28 cellular contexts compared by ENCODE assay signal in genomic region chr17:42848093-42848492, GRCh38.
"Had no signal": no experiment of that assay in that cellular context is flagged by ENCODE, and none has a peak within 500 bp of the region (broad histone marks: within the 10 kb centered on the region; RNA-seq: fewer than 3 reads in every experiment).

No MANE protein-coding gene starts in this region.

- DNase-seq: activated B cell treated with CpG ODN at 0.5 μM for 24 hours; activated CD4-positive, alpha-beta T cell treated with anti-CD3 and anti-CD28 coated beads for 48 hours; activated CD4-positive, alpha-beta T cell treated with anti-CD3 and anti-CD28 coated beads, Interleukin-2, amount 50 U/mL, for 1 hour; activated CD4-positive, alpha-beta T cell treated with anti-CD3 and anti-CD28 coated beads, Interleukin-2, amount 50 U/mL, for 48 hours; activated CD8-positive, alpha-beta memory T cell treated with anti-CD3 and anti-CD28 coated beads for 24 hours; activated CD8-positive, alpha-beta T cell treated with anti-CD3 and anti-CD28 coated beads for 36 hours; activated effector memory CD4-positive, alpha-beta T cell treated with Interleukin-2 at 50 U/mL for 16 hours; activated gamma-delta T cell treated with Interleukin-2 at 50 U/mL for 16 hours; activated naive CD4-positive, alpha-beta T cell treated with anti-CD3 and anti-CD28 coated beads, Interleukin-2, amount 50 U/mL, for 16 hours; activated naive CD4-positive, alpha-beta T cell treated with Interleukin-2 at 50 U/mL for 16 hours; activated T-cell treated with anti-CD3 and anti-CD28 coated beads, Interleukin-2, amount 50 U/mL, for 4 hours; amygdala; aorta; caudate nucleus; cortex of kidney; dermis blood vessel endothelial cell; effector CD4-positive, alpha-beta T cell; effector memory CD8-positive, alpha-beta T cell; erythroblast; foreskin keratinocyte; gastrocnemius medialis; glutamatergic neuron; heart left ventricle; T1000; WERI-Rb-1 had no signal

- ATAC-seq: activated CD4-positive, CD25-positive, alpha-beta regulatory T cell treated with anti-CD3 and anti-CD28 coated beads, Interleukin-2, amount 50 U/mL, for 24 hours; activated CD8-positive, alpha-beta T cell treated with anti-CD3 and anti-CD28 coated beads for 36 hours; activated T-cell treated with anti-CD3 and anti-CD28 coated beads, Interleukin-2, amount 50 U/mL, for 4 hours; activated T-helper 17 cell treated with anti-CD3 and anti-CD28 coated beads, Interleukin-2, amount 50 U/mL, for 72 hours; body of pancreas; effector memory CD8-positive, alpha-beta T cell; foreskin keratinocyte; gastrocnemius medialis; heart left ventricle had no signal
